ENCODE assay signal across 21 cellular contexts in genomic region chr18:22709288-22710060, GRCh38.
DNase-seq lines count a peak whose midpoint lies in the region; TF ChIP-seq lines count a peak whose summit lies in the region.
"Had no signal": no experiment of that assay in that cellular context is flagged by ENCODE, and none has a peak within 500 bp of the region (broad histone marks: within the 10 kb centered on the region; RNA-seq: fewer than 3 reads in every experiment).

No MANE protein-coding gene starts in this region.

- no peak overlapping the region for H3K4me2 ChIP-seq in trophoblast cell (ENCODE audit: low read length)

- no peak overlapping the region for H4K12ac ChIP-seq in trophoblast cell (ENCODE audit: low read depth, low read length)

- H3K79me1 ChIP-seq in trophoblast cell (ENCODE audit: low read length), result no peaks in the 10 kb centered on the region

- H2BK5ac ChIP-seq in trophoblast cell (ENCODE audit: low read depth, low read length, poor library complexity), result no peak overlapping the region

- H4K8ac ChIP-seq in trophoblast cell (ENCODE audit: low read depth, low read length), result no peak overlapping the region

- H3K4me1 ChIP-seq in trophoblast cell (ENCODE audit: control insufficient read depth in 1 of 2, insufficient read depth in 2 of 2, low read length in 2 of 2) (peaks cover 0 to 6% of the 10 kb centered on the region in 2 experiments), ascending aorta (peaks cover 0 to 8% of the 10 kb centered on the region in 2 donors)

- no peaks in the 10 kb centered on the region for H3K36me3 ChIP-seq in trophoblast cell (ENCODE audit: control insufficient read depth in 1 of 2, insufficient read depth in 2 of 2, low read length in 2 of 2)
- no peaks in the 10 kb centered on the region for H3K36me3 ChIP-seq in ascending aorta
- H3K36me3 ChIP-seq: gastrocnemius medialis, pancreas, right lobe of liver, suprapubic skin had no signal

- no peak overlapping the region for H3K23ac ChIP-seq in trophoblast cell (ENCODE audit: low read length)

- H2BK120ac ChIP-seq in trophoblast cell (ENCODE audit: insufficient read depth, low read length, poor library complexity), result no peak overlapping the region

- no peak overlapping the region for H3K4me3 ChIP-seq in fibroblast of villous mesenchyme (ENCODE audit: low read depth, low read length)
- no peak overlapping the region for H3K4me3 ChIP-seq in trophoblast cell (ENCODE audit: low read depth, low read length)
- no peak overlapping the region for H3K4me3 ChIP-seq in ascending aorta
- H3K4me3 ChIP-seq: dorsolateral prefrontal cortex, gastrocnemius medialis, right lobe of liver, suprapubic skin had no signal

- no peaks in the 10 kb centered on the region for H3K27me3 ChIP-seq in trophoblast cell (ENCODE audit: insufficient read depth, low read length)
- H3K27me3 ChIP-seq in ascending aorta, result no peaks in the 10 kb centered on the region
- H3K27me3 ChIP-seq: gastrocnemius medialis, pancreas, right lobe of liver, suprapubic skin had no signal

- H3K27ac ChIP-seq in trophoblast cell (ENCODE audit: low read depth, low read length) (no peak overlapping the region), ascending aorta (no peak overlapping the region)
- H3K27ac ChIP-seq: dorsolateral prefrontal cortex, gastrocnemius medialis, suprapubic skin had no signal

- H3K4ac ChIP-seq in trophoblast cell (ENCODE audit: low read depth, low read length), result no peak overlapping the region

- no peak overlapping the region for H3K18ac ChIP-seq in trophoblast cell (ENCODE audit: low read length)

- no peaks in the 10 kb centered on the region for H3K9me3 ChIP-seq in trophoblast cell (ENCODE audit: insufficient read depth, low read depth, low read length)
- no peaks in the 10 kb centered on the region for H3K9me3 ChIP-seq in ascending aorta
- H3K9me3 ChIP-seq: gastrocnemius medialis, pancreas, right lobe of liver, suprapubic skin had no signal

- H3K79me2 ChIP-seq in trophoblast cell (ENCODE audit: control insufficient read depth, insufficient read depth, low read length, poor library complexity), result no peaks in the 10 kb centered on the region

- no peak overlapping the region for H3K9ac ChIP-seq in trophoblast cell (ENCODE audit: low read length)

- intact Hi-C loops in ascending aorta (cut with DNase I) (loop anchor here (10.0 kb wide), 2 partner anchors 545 to 715 kb away; partner anchors contain the start of gene GATA6), posterior cingulate gyrus (cut with DNase I) (loop anchor here (10.0 kb wide), 1 partner anchor 85 kb away; no protein-coding TSS in a partner anchor)

- DNase-seq in EH (ENCODE audit: low read depth), result peak; percentile 47
- DNase-seq in M059J (ENCODE audit: low read depth), result peak; percentile 56
- peak; percentile 80 for DNase-seq in fibroblast of villous mesenchyme (ENCODE audit: low read depth)
- DNase-seq in renal cortical epithelial cell (ENCODE audit: low read depth), result peak; percentile 81
- DNase-seq in trophoblast cell, result no peak
- no peak for DNase-seq in stimulated activated CD4-positive, alpha-beta T cell treated with anti-CD3 and anti-CD28 coated beads, Interleukin-2, amount 100 ng/mL, for 48 hours
- no peak for DNase-seq in ascending aorta (ENCODE audit: low spot score in 2 of 2)
- DNase-seq in posterior cingulate gyrus, result no peak
- DNase-seq: activated CD4-positive, alpha-beta memory T cell treated with anti-CD3 and anti-CD28 coated beads for 36 hours; activated gamma-delta T cell treated with Interleukin-2 at 50 U/mL for 16 hours; activated T-cell treated with anti-CD3 and anti-CD28 coated beads for 4 hours; amniotic stem cell; CD8-positive, alpha-beta T cell; DMS153; dorsolateral prefrontal cortex; gastrocnemius medialis; naive thymus-derived CD4-positive, alpha-beta T cell; NCI-H1694 treated with DMSO at 0.1 percent for 48 hours; pancreas; right lobe of liver had no signal

- no peak for TF ChIP-seq CTCF in fibroblast of villous mesenchyme (IDR thresholded peaks at IDR 0.05; ENCODE audit: insufficient read depth, low read depth, low read length)
- TF ChIP-seq CTCF in ascending aorta (IDR thresholded peaks at IDR 0.05), result no peak

- no peak overlapping the region for H2AFZ ChIP-seq in trophoblast cell (ENCODE audit: insufficient read depth, low read length, poor library complexity)

- H2AK5ac ChIP-seq in trophoblast cell (ENCODE audit: low read length), result no peak overlapping the region

- H2BK12ac ChIP-seq in trophoblast cell (ENCODE audit: low read length), result no peak overlapping the region

- H4K91ac ChIP-seq in trophoblast cell (ENCODE audit: low read depth, low read length), result no peak overlapping the region

- WGBS in trophoblast cell (ENCODE audit: extremely low coverage, insufficient coverage, insufficient read length), result no CpG with 5 or more reads among the region's 5 CpGs

- H3K14ac ChIP-seq in trophoblast cell (ENCODE audit: low read length), result no peak overlapping the region

Comparison
In these comparisons a context has a peak if more than half of its experiments do, and no peak if none do; other contexts are left out.
1. DNase-seq: peak in EH (single experiment), M059J (single experiment), fibroblast of villous mesenchyme (single experiment) and renal cortical epithelial cell (single experiment); none in trophoblast cell (0 of 2), stimulated activated CD4-positive, alpha-beta T cell treated with anti-CD3 and anti-CD28 coated beads, Interleukin-2, amount 100 ng/mL, for 48 hours (0 of 2), ascending aorta (0 of 2) and posterior cingulate gyrus (0 of 10).